20 cellular contexts compared by ENCODE assay signal in genomic region chr9:115084157-115084556, GRCh38. TPM values are rescaled to one million over a fixed set of nuclear protein-coding genes. Genes with fewer than 3 reads are reported as not detected.
DNase-seq lines count a peak whose midpoint lies in the region; ATAC-seq, FAIRE-seq and TF ChIP-seq lines count a peak whose summit lies in the region.
"Had no signal": no experiment of that assay in that cellular context is flagged by ENCODE, and none has a peak within 500 bp of the region (broad histone marks: within the 10 kb centered on the region; RNA-seq: fewer than 3 reads in every experiment).

No MANE protein-coding gene starts in this region.

- in situ Hi-C loops in ACHN (cut with HindIII; ENCODE audit: low pct_ligation_motif_present, low pct_unique_long_range_greater_than_20kb, low sequenced_read_pairs) = no loop called here

- TF ChIP-seq CTCF in RWPE2 (IDR thresholded peaks at IDR 0.05; ENCODE audit: poor library complexity, severe bottlenecking) (no peak), foreskin keratinocyte (conservative IDR thresholded peaks at IDR 0.05) (no peak), sigmoid colon (IDR thresholded peaks at IDR 0.05) (no peak)

- H3K4me3 ChIP-seq in RWPE2 (ENCODE audit: severe bottlenecking) (no peak overlapping the region), sigmoid colon (no peak overlapping the region)
- H3K4me3 ChIP-seq: GM23248 had no signal

- H3K4me1 ChIP-seq in RWPE2 (ENCODE audit: insufficient read depth, poor library complexity, severe bottlenecking) (peaks cover 17% of the 10 kb centered on the region), foreskin keratinocyte (peaks cover 17% of the 10 kb centered on the region), sigmoid colon (peaks cover 0 to 61% (median 42%) of the 10 kb centered on the region in 4 donors)

- H3K27ac ChIP-seq in RWPE2 (ENCODE audit: poor library complexity, severe bottlenecking) (peak overlapping the region; percentile 9), foreskin keratinocyte (peak overlapping the region; percentile 32), sigmoid colon (peak overlapping the region in 3 of 4 donors; percentile 50 to 74 (median 64))
- H3K27ac ChIP-seq: C4-2B, GM23248, HL-60 had no signal

- intact Hi-C loops in sigmoid colon (cut with DNase I) = no loop called here

- H3K36me3 ChIP-seq in RWPE2 (ENCODE audit: low read depth) = peaks cover 57% of the 10 kb centered on the region
- H3K36me3 ChIP-seq in sigmoid colon = peaks cover 21 to 97% (median 75%) of the 10 kb centered on the region in 4 donors

- ATAC-seq in RWPE2 (ENCODE audit: low read depth) (no peak), foreskin keratinocyte (no peak)
- ATAC-seq: HCT116 had no signal

- TF ChIP-seq POLR2A in sigmoid colon (IDR thresholded peaks at IDR 0.05) (no peak), H54 (IDR thresholded peaks at IDR 0.05; ENCODE audit: low read depth, low read length) (no peak)

- no peak for TF ChIP-seq EP300 in sigmoid colon (IDR thresholded peaks at IDR 0.05)

- DNase-seq in RWPE2 (ENCODE audit: low spot score) (no peak), foreskin keratinocyte (no peak), sigmoid colon (no peak), ACHN (no peak), H54 (ENCODE audit: insufficient read length, low spot score) (no peak)
- DNase-seq in activated CD8-positive, alpha-beta memory T cell treated with anti-CD3 and anti-CD28 coated beads, Interleukin-2, amount 50 U/mL, for 4 hours = no peak
- DNase-seq: AML-193; Caco-2; CD4-positive, alpha-beta T cell; GM23248; H7; HFFc6 had no signal

- no peaks in the 10 kb centered on the region for H3K9me3 ChIP-seq in RWPE2 (ENCODE audit: severe bottlenecking)
- H3K9me3 ChIP-seq in sigmoid colon = no peaks in the 10 kb centered on the region
- H3K9me3 ChIP-seq: Caco-2 had no signal

- WGBS in sigmoid colon, 2 donors = 88 to 90% methylated on average over 12 of the region's 12 CpGs

- H3K27me3 ChIP-seq in RWPE2 (ENCODE audit: insufficient read depth, poor library complexity, severe bottlenecking) = no peaks in the 10 kb centered on the region
- no peaks in the 10 kb centered on the region for H3K27me3 ChIP-seq in foreskin keratinocyte
- no peaks in the 10 kb centered on the region for H3K27me3 ChIP-seq in sigmoid colon

- no peak for FAIRE-seq in H54 (lab: Jason Lieb, UNC)
- FAIRE-seq: A204.1, D721Med, G401.6, GM12891, GM19239 had no signal

RNA-seq across cellular contexts. Expression of gene TNC, which starts 33.8 kb away (rescaled TPM):
- total RNA-seq in foreskin keratinocyte (12.7 and 49.3 TPM in 2 replicates), sigmoid colon (100 to 1,000 TPM; 127 to 742 (median 590) TPM)
- polyA plus RNA-seq in foreskin keratinocyte (3.1 and 15.6 TPM in 2 replicates), sigmoid colon (10 to 100 TPM in 1 of 3 donors, 1 to 10 TPM in 1, under 1 TPM in 1; 0.69 to 37.8 (median 1.2) TPM)

Comparison
In these comparisons a context has a peak if more than half of its experiments do, and no peak if none do; other contexts are left out.
1. H3K27ac ChIP-seq: peak in every context shown above with its lines; median percentile 64 in sigmoid colon; 32 in foreskin keratinocyte; 9 in RWPE2.